ENCODE assay signal across 8 cellular contexts in the genomic region with DNA sequence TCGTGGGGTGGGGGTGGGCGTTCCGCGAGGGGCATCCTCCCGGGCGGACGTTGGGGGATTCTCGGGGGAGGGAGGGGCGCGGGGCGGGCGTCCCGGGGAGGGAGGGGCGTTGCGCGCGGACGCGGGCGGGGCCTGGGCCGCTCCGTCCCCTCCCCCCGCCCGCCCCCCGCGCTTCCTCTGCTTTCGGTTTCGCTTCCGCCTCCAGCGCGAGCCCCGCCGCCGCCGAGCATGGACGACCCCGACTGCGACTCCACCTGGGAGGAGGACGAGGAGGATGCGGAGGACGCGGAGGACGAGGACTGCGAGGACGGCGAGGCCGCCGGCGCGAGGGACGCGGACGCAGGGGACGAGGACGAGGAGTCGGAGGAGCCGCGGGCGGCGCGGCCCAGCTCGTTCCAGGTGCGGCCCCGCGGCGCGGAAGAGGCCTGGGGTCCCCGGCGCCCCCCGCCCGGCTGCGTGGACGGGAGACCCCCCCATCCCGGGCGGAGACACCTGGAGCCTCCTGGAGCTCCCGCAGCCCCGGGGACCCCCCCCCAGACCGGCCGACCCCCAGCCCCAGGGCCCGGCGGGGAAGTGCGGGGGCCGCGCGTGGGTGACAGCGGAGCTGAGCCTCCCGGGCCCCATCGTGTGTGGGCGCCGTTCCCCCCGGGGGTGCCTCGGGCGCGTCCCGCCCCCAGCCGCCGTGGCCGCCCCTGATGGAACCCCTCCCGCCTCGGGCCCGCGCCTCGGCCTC. TPM values are rescaled to one million over a fixed set of nuclear protein-coding genes. Genes with fewer than 3 reads are reported as not detected.
DNase-seq lines count a peak whose midpoint lies in the region; ATAC-seq lines count a peak whose summit lies in the region.

A gene with protein sequence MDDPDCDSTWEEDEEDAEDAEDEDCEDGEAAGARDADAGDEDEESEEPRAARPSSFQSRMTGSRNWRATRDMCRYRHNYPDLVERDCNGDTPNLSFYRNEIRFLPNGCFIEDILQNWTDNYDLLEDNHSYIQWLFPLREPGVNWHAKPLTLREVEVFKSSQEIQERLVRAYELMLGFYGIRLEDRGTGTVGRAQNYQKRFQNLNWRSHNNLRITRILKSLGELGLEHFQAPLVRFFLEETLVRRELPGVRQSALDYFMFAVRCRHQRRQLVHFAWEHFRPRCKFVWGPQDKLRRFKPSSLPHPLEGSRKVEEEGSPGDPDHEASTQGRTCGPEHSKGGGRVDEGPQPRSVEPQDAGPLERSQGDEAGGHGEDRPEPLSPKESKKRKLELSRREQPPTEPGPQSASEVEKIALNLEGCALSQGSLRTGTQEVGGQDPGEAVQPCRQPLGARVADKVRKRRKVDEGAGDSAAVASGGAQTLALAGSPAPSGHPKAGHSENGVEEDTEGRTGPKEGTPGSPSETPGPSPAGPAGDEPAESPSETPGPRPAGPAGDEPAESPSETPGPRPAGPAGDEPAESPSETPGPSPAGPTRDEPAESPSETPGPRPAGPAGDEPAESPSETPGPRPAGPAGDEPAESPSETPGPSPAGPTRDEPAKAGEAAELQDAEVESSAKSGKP (plus strand): TSS at position 204 of the 733 bp plus-strand sequence. CDS start 25 bp downstream, at position 229.

- H3K27me3 ChIP-seq in HUES64 (ENCODE audit: insufficient read depth, low read length): peaks cover 6% of the 10 kb centered on the region; the same call in 1 of the 2 replicates

- H3K4me1 ChIP-seq in HUES64 (ENCODE audit: insufficient read depth, low read length): no peaks in the 10 kb centered on the region

- under 1% methylated on average over 94 of the region's 103 CpGs for WGBS in HUES64

- H3K27ac ChIP-seq in HUES64 (ENCODE audit: low read depth, low read length): no peak within 1 kb of the TSS

- peaks cover 23% of the 10 kb centered on the region for H3K36me3 ChIP-seq in HUES64 (ENCODE audit: insufficient read depth, low read length)

- ATAC-seq in GM21737 (IDR thresholded peaks at IDR 0.05; ENCODE audit: unreplicated experiment): no peak

- no peaks in the 10 kb centered on the region for H3K9me3 ChIP-seq in HUES64 (ENCODE audit: insufficient read depth, low read depth, low read length)

- DNase-seq in NCI-H2029 (lab: John Stamatoyannopoulos, UW): peak; percentile 41
- DNase-seq in NCI-H2029 treated with DMSO at 0.1 percent for 48 hours (lab: John Stamatoyannopoulos, UW): no peak
- peak; percentile 61 for DNase-seq in T-helper 22 cell (ENCODE audit: low read depth)
- DNase-seq in astrocyte of the hippocampus (ENCODE audit: low read depth, low spot score): peak; percentile 88
- peak in 39 of 51 donors; percentile 18 to 74 (median 48) for DNase-seq in hypothalamus (lab: John Stamatoyannopoulos, UW)
- no peak for DNase-seq in skeletal muscle cell (ENCODE audit: low read depth)

- peak within 1 kb of the TSS; percentile 64; the same call in 1 of the 2 replicates for H3K9ac ChIP-seq in HUES64 (ENCODE audit: low read depth, low read length)

- peak within 1 kb of the TSS; percentile 92 for H3K4me3 ChIP-seq in HUES64 (ENCODE audit: low read length)
- H3K4me3 ChIP-seq in skeletal muscle cell (ENCODE audit: low read depth, low read length): peak within 1 kb of the TSS; percentile 76

RNA-seq across cellular contexts. Expression of the gene that starts here (rescaled TPM):
- polyA plus RNA-seq in HUES64 (2013, experiment 1 of 2): 12.8 TPM
- 15.0 TPM for polyA plus RNA-seq in HUES64 (2013, experiment 2 of 2)

Comparison
In these comparisons a context has a peak if more than half of its experiments do, and no peak if none do; other contexts are left out.
1. DNase-seq: peak in NCI-H2029 (single experiment), T-helper 22 cell (single experiment), astrocyte of the hippocampus (single experiment) and hypothalamus (39 of 51); none in NCI-H2029 treated with DMSO at 0.1 percent for 48 hours (single experiment) and skeletal muscle cell (single experiment).